ENCODE assay signal across 8 cellular contexts in genomic region chr2:224038049-224038829, GRCh38. TPM values are rescaled to one million over a fixed set of nuclear protein-coding genes. Genes with fewer than 3 reads are reported as not detected.
DNase-seq lines count a peak whose midpoint lies in the region; ATAC-seq and TF ChIP-seq lines count a peak whose summit lies in the region.

No MANE protein-coding gene starts in this region.

- H3K4me3 ChIP-seq in GM06990 (replicated peaks; ENCODE audit: low read depth, low read length): peak overlapping the region; percentile 55
- peak overlapping the region; percentile 77 for H3K4me3 ChIP-seq in MG63
- H3K4me3 ChIP-seq in epithelial cell of esophagus (ENCODE audit: low read length): peak overlapping the region; percentile 64
- H3K4me3 ChIP-seq in mucosa of rectum (ENCODE audit: low read length in 2 of 2): peak overlapping the region; percentile 58 to 80

- no peak overlapping the region for H3K27ac ChIP-seq in mucosa of rectum (ENCODE audit: low read depth in 2 of 2, low read length in 2 of 2)

- no peaks in the 10 kb centered on the region for H3K9me3 Mint-ChIP-seq in stimulated activated naive CD8-positive, alpha-beta T cell treated with anti-CD3 and anti-CD28 coated beads, Interleukin-15, Interleukin-2, amounts not matched to agents 100 ng/mL and 50 ng/mL, for 24 hours

- peaks cover 5% of the 10 kb centered on the region for H3K36me3 Mint-ChIP-seq in stimulated activated naive CD8-positive, alpha-beta T cell treated with anti-CD3 and anti-CD28 coated beads, Interleukin-15, Interleukin-2, amounts not matched to agents 100 ng/mL and 50 ng/mL, for 24 hours (ENCODE audit: low read depth)

- H3K4me1 Mint-ChIP-seq in stimulated activated naive CD8-positive, alpha-beta T cell treated with anti-CD3 and anti-CD28 coated beads, Interleukin-15, Interleukin-2, amounts not matched to agents 100 ng/mL and 50 ng/mL, for 24 hours (ENCODE audit: low read depth): peaks cover 25% of the 10 kb centered on the region

- peaks cover 1% of the 10 kb centered on the region; the same call in 1 of the 2 replicates for H3K27me3 ChIP-seq in GM06990 (replicated peaks; ENCODE audit: control insufficient read depth, insufficient read depth, low read length)
- H3K27me3 ChIP-seq in MG63: no peaks in the 10 kb centered on the region
- peaks cover 8 to 30% of the 10 kb centered on the region in 2 donors for H3K27me3 ChIP-seq in mucosa of rectum (ENCODE audit: control insufficient read depth in 2 of 2, insufficient read depth in 2 of 2, low read length in 2 of 2)

- peak; percentile 55 for ATAC-seq in GM21825 (IDR thresholded peaks at IDR 0.05; ENCODE audit: unreplicated experiment)
- ATAC-seq in HG03196 (IDR thresholded peaks at IDR 0.05; ENCODE audit: unreplicated experiment): no peak

- H3K4me3 Mint-ChIP-seq in stimulated activated naive CD8-positive, alpha-beta T cell treated with anti-CD3 and anti-CD28 coated beads, Interleukin-15, Interleukin-2, amounts not matched to agents 100 ng/mL and 50 ng/mL, for 24 hours: peak overlapping the region; percentile 98

- peaks cover 4 to 5% of the 10 kb centered on the region in 2 donors for H3K4me1 ChIP-seq in mucosa of rectum (ENCODE audit: control insufficient read depth in 2 of 2, insufficient read depth in 2 of 2, low read length in 2 of 2)

- DNase-seq in GM06990 (ENCODE audit: extremely low read depth, insufficient read length) (peak; percentile 25), MG63 (peak; percentile 54), epithelial cell of esophagus (ENCODE audit: low read depth) (peak; percentile 66)
- peak; percentile 27 to 29 for DNase-seq in activated CD4-positive, alpha-beta T cell treated with anti-CD3 and anti-CD28 coated beads, Interleukin-2, amount 50 U/mL, for 4 hours

- no peaks in the 10 kb centered on the region for H3K36me3 ChIP-seq in GM06990 (ENCODE audit: control insufficient read depth, insufficient read depth, low read length)
- H3K36me3 ChIP-seq in MG63: no peaks in the 10 kb centered on the region
- H3K36me3 ChIP-seq in mucosa of rectum (ENCODE audit: control insufficient read depth in 2 of 2, insufficient read depth in 2 of 2, low read length in 2 of 2): no peaks in the 10 kb centered on the region

- H3K9ac ChIP-seq in mucosa of rectum (ENCODE audit: low read depth in 1 of 2, low read length in 2 of 2): peak overlapping the region in 1 of 2 donors; percentile 54

- peaks cover 56% of the 10 kb centered on the region for H3K27me3 Mint-ChIP-seq in stimulated activated naive CD8-positive, alpha-beta T cell treated with anti-CD3 and anti-CD28 coated beads, Interleukin-15, Interleukin-2, amounts not matched to agents 100 ng/mL and 50 ng/mL, for 24 hours

- H3K9me3 ChIP-seq in MG63 (no peaks in the 10 kb centered on the region), mucosa of rectum (ENCODE audit: control insufficient read depth in 2 of 2, low read length in 2 of 2) (no peaks in the 10 kb centered on the region)

- H3K27ac Mint-ChIP-seq in stimulated activated naive CD8-positive, alpha-beta T cell treated with anti-CD3 and anti-CD28 coated beads, Interleukin-15, Interleukin-2, amounts not matched to agents 100 ng/mL and 50 ng/mL, for 24 hours: peak overlapping the region; percentile 73

- TF ChIP-seq CTCF in GM06990 (IDR thresholded peaks at IDR 0.05; ENCODE audit: insufficient read depth, low read length, poor library complexity, severe bottlenecking) (no peak), epithelial cell of esophagus (IDR thresholded peaks at IDR 0.05; ENCODE audit: insufficient read depth, low read depth, low read length, missing control alignments) (peak; percentile 8)

RNA-seq across cellular contexts. Expression of gene SERPINE2, which starts 0.8 kb away (rescaled TPM):
- total RNA-seq in MG63 (2014; rRNA removed; shearing (Covaris generic); ENCODE audit: low replicate concordance): 66.8 and 78.2 TPM in 2 replicates
